ENCODE assay signal across 8 cellular contexts in the genomic region with DNA sequence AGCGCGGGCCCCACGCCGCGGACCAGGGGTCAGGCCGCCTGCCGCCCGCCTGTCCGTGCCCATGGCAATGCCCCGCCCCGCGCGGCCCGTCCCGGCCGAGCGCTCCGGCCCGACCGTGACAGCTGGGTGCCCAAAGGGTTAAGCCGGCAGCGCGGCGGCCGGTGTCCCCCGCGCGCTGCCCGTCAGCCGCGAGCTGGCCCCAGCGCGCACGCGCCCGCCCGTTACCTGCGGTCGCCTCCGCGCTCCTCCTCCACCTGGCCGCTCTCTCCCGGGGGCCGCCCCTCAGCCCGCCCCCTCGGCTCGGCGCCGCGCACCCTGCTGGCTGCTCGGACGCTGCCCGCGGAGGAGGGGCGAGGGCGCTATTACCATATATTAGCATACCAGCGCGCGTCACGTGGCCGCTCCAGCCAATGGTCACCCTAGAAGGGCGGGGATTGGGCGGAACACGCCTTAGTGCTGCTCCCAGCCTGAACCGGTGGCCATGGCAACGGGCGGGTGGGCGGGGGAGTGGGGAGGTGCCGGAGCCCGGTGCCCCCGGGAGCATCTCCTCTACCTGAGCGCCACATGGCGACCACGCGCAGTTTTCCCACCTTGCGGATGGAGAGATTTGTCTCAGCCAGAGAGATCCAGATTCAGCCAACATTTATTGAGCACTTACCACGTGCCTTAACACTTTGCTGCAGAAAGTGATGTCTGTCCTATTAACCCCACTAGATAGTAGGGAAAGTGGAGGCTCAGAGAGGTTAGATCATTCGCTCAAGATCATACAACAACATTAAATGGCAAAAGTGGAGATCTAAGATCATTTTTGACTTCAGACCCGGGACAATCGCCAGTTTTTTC. TPM values are rescaled to one million over a fixed set of nuclear protein-coding genes. Genes with fewer than 3 reads are reported as not detected.
A peak's percentile ranks its signal among the peaks of the same experiment; 100 is the strongest.
DNase-seq lines count a peak whose midpoint lies in the region; ATAC-seq, FAIRE-seq and TF ChIP-seq lines count a peak whose summit lies in the region.

TSS of gene PHC2 (minus strand) at position 345 of the 843 bp plus-strand sequence. CDS start 55,556 bp downstream, outside the sequence.

- peak within 1 kb of the TSS; percentile 52 for H3K4me3 ChIP-seq in MG63

- FAIRE-seq in H54 (lab: Jason Lieb, UNC) = no peak

- DNase-seq in DMS79 treated with DMSO at 0.1 percent for 48 hours (lab: John Stamatoyannopoulos, UW) = peak; percentile 97
- peak; percentile 86 for DNase-seq in H54 (ENCODE audit: insufficient read length, low spot score)
- peak; percentile 96 for DNase-seq in MG63
- DNase-seq in SIG-M5 treated with dmso at 0.1 percent for 504 hours (lab: John Stamatoyannopoulos, UW; ENCODE audit: unreplicated experiment) = peak; percentile 86
- peak; percentile 81 for DNase-seq in activated gamma-delta T cell (lab: John Stamatoyannopoulos, UW)
- DNase-seq in fibroblast of the conjunctiva (ENCODE audit: low read depth) = peak; percentile 91
- DNase-seq in natural killer cell treated with Interleukin-12 subunit alpha and Interleukin-12 subunit beta and Interleukin-15 and Interleukin-18, amount 100 ng/mL, for 72 hours (ENCODE audit: low spot score) = peak; percentile 93
- peak; percentile 77 to 90 (median 84) for DNase-seq in stimulated activated naive CD4-positive, alpha-beta T cell (lab: John Stamatoyannopoulos, UW)

- no peaks in the 10 kb centered on the region; the same call in 1 of the 2 replicates for H3K36me3 ChIP-seq in MG63

- no peaks in the 10 kb centered on the region for H3K9me3 Mint-ChIP-seq in natural killer cell treated with Interleukin-12 subunit alpha and Interleukin-12 subunit beta and Interleukin-15 and Interleukin-18, amount 100 ng/mL, for 72 hours

- H3K27ac Mint-ChIP-seq in natural killer cell treated with Interleukin-12 subunit alpha and Interleukin-12 subunit beta and Interleukin-15 and Interleukin-18, amount 100 ng/mL, for 72 hours = no peak within 1 kb of the TSS

- H3K27me3 Mint-ChIP-seq in natural killer cell treated with Interleukin-12 subunit alpha and Interleukin-12 subunit beta and Interleukin-15 and Interleukin-18, amount 100 ng/mL, for 72 hours = peaks cover 6 to 9% of the 10 kb centered on the region in 2 donors

- H3K4me3 Mint-ChIP-seq in natural killer cell treated with Interleukin-12 subunit alpha and Interleukin-12 subunit beta and Interleukin-15 and Interleukin-18, amount 100 ng/mL, for 72 hours = peak within 1 kb of the TSS; percentile 63

- H3K4me1 Mint-ChIP-seq in natural killer cell treated with Interleukin-12 subunit alpha and Interleukin-12 subunit beta and Interleukin-15 and Interleukin-18, amount 100 ng/mL, for 72 hours (ENCODE audit: low read depth in 2 of 2) = peaks cover 3 to 10% of the 10 kb centered on the region in 2 donors

- no peaks in the 10 kb centered on the region for H3K36me3 Mint-ChIP-seq in natural killer cell treated with Interleukin-12 subunit alpha and Interleukin-12 subunit beta and Interleukin-15 and Interleukin-18, amount 100 ng/mL, for 72 hours

- peak; percentile 98 to 99 for ATAC-seq in natural killer cell treated with Interleukin-12 subunit alpha and Interleukin-12 subunit beta and Interleukin-15 and Interleukin-18, amount 100 ng/mL, for 72 hours

- no peaks in the 10 kb centered on the region for H3K27me3 ChIP-seq in MG63

- peak; percentile 57; the same call in 1 of the 2 replicates for TF ChIP-seq POLR2A in H54 (IDR thresholded peaks at IDR 0.05; ENCODE audit: low read depth, low read length)

- no peaks in the 10 kb centered on the region for H3K9me3 ChIP-seq in MG63

RNA-seq across cellular contexts. Expression of gene PHC2, which starts in this region (rescaled TPM):
- 67.2 and 102 TPM in 2 replicates for total RNA-seq in MG63 (2014; rRNA removed; shearing (Covaris generic); ENCODE audit: low replicate concordance)
- 10 to 100 TPM; 14.2 to 27.4 TPM for total RNA-seq in natural killer cell treated with Interleukin-12 subunit alpha and Interleukin-12 subunit beta and Interleukin-15 and Interleukin-18, amount 100 ng/mL, for 72 hours

Comparison
In these comparisons a context has a peak if more than half of its experiments do, and no peak if none do; other contexts are left out.
1. Peak in every context shown above with its lines: DNase-seq, ATAC-seq and H3K4me3 ChIP-seq.